In the genomic region with DNA sequence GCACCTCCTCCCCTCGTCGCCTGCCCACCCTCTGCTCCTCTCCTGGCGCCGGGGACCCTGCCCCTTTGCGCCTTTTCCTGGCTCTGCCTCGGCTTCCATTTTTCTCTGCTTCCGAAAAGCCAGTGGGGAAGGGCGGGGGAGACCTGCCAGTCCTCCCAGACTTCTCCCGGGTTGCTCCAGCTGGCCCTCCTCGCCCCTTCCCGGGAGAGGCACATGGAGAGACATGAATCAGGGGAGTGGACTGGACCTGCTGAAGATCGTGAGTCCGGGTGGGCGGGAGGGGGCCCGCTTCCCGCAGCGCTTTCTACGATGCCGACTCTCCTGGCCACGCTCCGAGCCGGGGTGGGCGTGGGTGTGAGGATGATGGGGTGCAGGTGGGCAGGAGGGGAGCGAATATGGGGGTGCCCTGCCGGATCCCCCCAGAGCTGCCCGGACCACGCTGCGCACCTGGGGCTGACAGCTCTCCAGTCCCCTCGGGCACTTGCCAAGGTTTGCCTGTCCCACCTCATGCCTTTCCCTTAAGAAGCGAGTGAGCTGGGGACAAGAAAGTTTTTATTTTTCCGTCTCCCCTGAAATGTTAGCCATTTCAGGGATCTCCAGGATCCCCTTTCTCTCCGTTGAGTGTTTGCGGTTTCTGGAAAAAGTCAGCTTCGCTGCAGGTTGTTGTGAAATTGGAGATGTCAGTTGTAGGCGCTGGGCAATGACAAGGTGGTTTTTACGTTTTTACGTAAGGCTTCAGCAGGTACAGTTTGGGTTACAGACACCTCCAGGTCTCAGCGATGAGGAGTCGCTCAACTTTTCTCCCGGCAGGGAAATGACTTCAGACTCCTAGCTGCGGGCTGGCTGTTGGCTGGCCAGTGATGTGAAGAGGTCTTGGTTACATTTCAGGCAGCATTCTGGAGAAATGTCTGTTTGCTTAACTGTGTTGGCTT, we compare ENCODE assay signal across 10 cellular contexts. TPM values are rescaled to one million over a fixed set of nuclear protein-coding genes. Genes with fewer than 3 reads are reported as not detected.
A peak's percentile ranks its signal among the peaks of the same experiment; 100 is the strongest.
DNase-seq lines count a peak whose midpoint lies in the region; ATAC-seq and TF ChIP-seq lines count a peak whose summit lies in the region.
"Had no signal": no experiment of that assay in that cellular context is flagged by ENCODE, and none has a peak within 500 bp of the region (broad histone marks: within the 10 kb centered on the region; RNA-seq: fewer than 3 reads in every experiment).

No MANE protein-coding gene starts in this region.

- intact Hi-C loops in mucosa of descending colon (cut with DNase I, micrococcal nuclease), result loop anchor here in 1 of 2 donors (10.0 kb wide), 1 partner anchor 54 kb away; no protein-coding TSS in a partner anchor
- intact Hi-C loops in uterus (cut with DNase I; ENCODE audit: low total_unique reads), result no loop called here

- peaks cover 36% of the 10 kb centered on the region for H3K27me3 Mint-ChIP-seq in activated T-cell treated with anti-CD3 and anti-CD28 coated beads, Interleukin-2, amount 50 U/mL, for 72 hours (ENCODE audit: low read depth)

- no peaks in the 10 kb centered on the region for H3K36me3 ChIP-seq in mucosa of descending colon (ENCODE audit: low read depth)
- no peaks in the 10 kb centered on the region for H3K36me3 ChIP-seq in uterus

- no peaks in the 10 kb centered on the region for H3K9me3 Mint-ChIP-seq in activated T-cell treated with anti-CD3 and anti-CD28 coated beads, Interleukin-2, amount 50 U/mL, for 72 hours
- H3K9me3 Mint-ChIP-seq: activated B cell treated with CpG ODN at 0.5 μM for 24 hours had no signal

- H3K4me3 Mint-ChIP-seq in activated T-cell treated with anti-CD3 and anti-CD28 coated beads, Interleukin-2, amount 50 U/mL, for 72 hours, result peak overlapping the region; percentile 18 to 53
- H3K4me3 Mint-ChIP-seq: activated B cell treated with CpG ODN at 0.5 μM for 24 hours had no signal

- H3K4me3 ChIP-seq in epithelial cell of proximal tubule (ENCODE audit: low read depth, low read length) (peak overlapping the region; percentile 36), mucosa of descending colon (peak overlapping the region; percentile 26), uterus (peak overlapping the region; percentile 52 to 80)

- TF ChIP-seq CTCF in epithelial cell of proximal tubule (conservative IDR thresholded peaks at IDR 0.05; ENCODE audit: low read depth, low read length) (no peak), mucosa of descending colon (IDR thresholded peaks at IDR 0.05) (no peak), uterus (IDR thresholded peaks at IDR 0.05) (no peak)

- H3K4me1 Mint-ChIP-seq in activated T-cell treated with anti-CD3 and anti-CD28 coated beads, Interleukin-2, amount 50 U/mL, for 72 hours (ENCODE audit: low read depth), result no peaks in the 10 kb centered on the region
- H3K4me1 Mint-ChIP-seq: activated B cell treated with CpG ODN at 0.5 μM for 24 hours had no signal

- no peaks in the 10 kb centered on the region for H3K36me3 Mint-ChIP-seq in activated T-cell treated with anti-CD3 and anti-CD28 coated beads, Interleukin-2, amount 50 U/mL, for 72 hours (ENCODE audit: insufficient read depth in 2 of 2)

- H3K27me3 ChIP-seq in uterus, result no peaks in the 10 kb centered on the region

- H3K9me3 ChIP-seq in mucosa of descending colon, result no peaks in the 10 kb centered on the region
- H3K9me3 ChIP-seq in uterus, result no peaks in the 10 kb centered on the region

- H3K4me1 ChIP-seq in mucosa of descending colon (ENCODE audit: low read depth) (peaks cover 5% of the 10 kb centered on the region), uterus (peaks cover 0 to 7% of the 10 kb centered on the region in 2 donors)

- TF ChIP-seq POLR2A in uterus (IDR thresholded peaks at IDR 0.05), result no peak

- ATAC-seq in activated T-cell treated with anti-CD3 and anti-CD28 coated beads, Interleukin-2, amount 50 U/mL, for 72 hours (replicated peaks in 1 of 2), result no peak
- peak; percentile 38 for ATAC-seq in mucosa of descending colon

- H3K27ac Mint-ChIP-seq in activated T-cell treated with anti-CD3 and anti-CD28 coated beads, Interleukin-2, amount 50 U/mL, for 72 hours, result no peak overlapping the region
- H3K27ac Mint-ChIP-seq: activated B cell treated with CpG ODN at 0.5 μM for 24 hours had no signal

- peak overlapping the region; percentile 89 to 95 for H3K27ac ChIP-seq in uterus

- no peak for DNase-seq in activated T-cell treated with anti-CD3 and anti-CD28 coated beads, Interleukin-2, amount 50 U/mL, for 72 hours
- DNase-seq in activated T-cell treated with anti-CD3 and anti-CD28 coated beads, Interleukin-2, amount 50 U/mL, for 48 hours, result no peak
- DNase-seq in epithelial cell of proximal tubule (ENCODE audit: low read depth) (no peak), mucosa of descending colon (peak in 2 of 3 donors; percentile 30 to 51), uterus (peak; percentile 35 to 46), epidermal melanocyte (ENCODE audit: insufficient read length, low spot score) (no peak), activated gamma-delta T cell treated with Interleukin-2 at 50 U/mL for 16 hours (no peak), A172 (ENCODE audit: low spot score) (no peak)
- DNase-seq: activated B cell treated with CpG ODN at 0.5 μM for 24 hours had no signal

RNA-seq across cellular contexts. Expression of gene CACNB2, which starts 1.0 kb away (rescaled TPM):
- total RNA-seq in activated T-cell treated with anti-CD3 and anti-CD28 coated beads, Interleukin-2, amount 50 U/mL, for 72 hours, result not detected
- total RNA-seq in epithelial cell of proximal tubule (not detected in 2 replicates), mucosa of descending colon (10 to 100 TPM; 13.6 to 26.2 (median 19.8) TPM), uterus (10 to 100 TPM; 19.4 to 33.0 (median 27.0) TPM)
- total RNA-seq in A172 (2014; rRNA removed; shearing (Covaris generic)), result 0.02 TPM in 1 of 2 replicates, not detected in the other
- total RNA-seq: activated B cell treated with CpG ODN at 0.5 μM for 24 hours, myocyte had no signal

Comparison
In these comparisons a context has a peak if more than half of its experiments do, and no peak if none do; other contexts are left out.
1. DNase-seq: peak in mucosa of descending colon (2 of 3) and uterus (2 of 2); none in activated T-cell treated with anti-CD3 and anti-CD28 coated beads, Interleukin-2, amount 50 U/mL, for 72 hours (0 of 2), activated T-cell treated with anti-CD3 and anti-CD28 coated beads, Interleukin-2, amount 50 U/mL, for 48 hours (0 of 2), epithelial cell of proximal tubule (single experiment), epidermal melanocyte (single experiment), activated gamma-delta T cell treated with Interleukin-2 at 50 U/mL for 16 hours (single experiment) and A172 (single experiment).
2. RNA of gene CACNB2, which starts 1.0 kb away (total RNA-seq): 19.4 to 33.0 TPM in uterus and 13.6 to 26.2 TPM in mucosa of descending colon; not detected in epithelial cell of proximal tubule, not detected in activated T-cell treated with anti-CD3 and anti-CD28 coated beads, Interleukin-2, amount 50 U/mL, for 72 hours and 0.02 TPM in A172; every median in the first group is over 10 times any median in the second.
3. Peak in every context shown above with its lines, with median percentiles within 50 percentile points of each other: H3K4me3 ChIP-seq.